Comparison of ENCODE assay signal across 1 cellular context in the genomic region with DNA sequence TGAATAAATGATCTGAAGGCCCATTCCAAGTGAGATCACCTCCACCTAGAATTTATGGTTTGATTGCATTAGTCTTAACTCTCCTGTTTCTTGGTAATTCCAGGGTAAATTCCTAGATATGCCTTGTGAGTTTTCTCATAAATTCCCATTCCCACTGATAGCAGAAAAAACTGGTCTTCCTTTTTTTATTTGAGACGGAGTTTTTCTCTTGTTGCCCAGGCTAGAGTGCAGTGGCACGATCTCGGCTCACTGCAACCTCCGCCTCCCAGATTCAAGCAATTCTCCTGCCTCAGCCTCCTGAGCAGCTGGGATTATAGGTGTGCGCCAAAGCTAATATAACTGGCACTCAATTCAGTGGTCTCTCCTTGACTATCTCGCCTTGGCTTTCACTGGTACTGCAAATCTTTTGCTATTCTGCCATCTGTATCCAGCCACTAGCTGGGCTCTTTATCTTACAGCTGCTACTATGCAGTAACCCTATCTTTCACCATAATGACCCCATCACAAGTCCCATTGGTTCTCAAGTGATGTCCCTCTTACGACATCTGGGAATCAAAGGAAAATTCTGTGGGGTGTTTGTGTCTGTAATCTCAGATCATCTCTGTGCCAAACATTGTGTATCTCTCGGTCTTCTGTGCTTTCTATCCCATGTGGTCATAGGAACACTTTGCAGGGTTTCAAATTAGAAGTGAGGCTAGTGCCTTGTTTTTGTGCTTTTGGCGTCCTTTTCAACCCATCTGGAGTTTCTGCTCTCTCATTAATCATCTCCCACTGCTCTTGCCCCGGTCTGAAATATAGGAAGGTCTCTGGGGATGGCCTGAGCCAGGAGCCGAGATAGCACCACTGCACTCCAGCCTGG.
TF ChIP-seq lines count a peak whose summit lies in the region.

No MANE protein-coding gene starts in this region.

TF ChIP-seq in HEK293, 187 proteins besides CTCF, POLR2A, EP300 and RAD21 (continued from another document):
- TF ChIP-seq, protein P1, sequence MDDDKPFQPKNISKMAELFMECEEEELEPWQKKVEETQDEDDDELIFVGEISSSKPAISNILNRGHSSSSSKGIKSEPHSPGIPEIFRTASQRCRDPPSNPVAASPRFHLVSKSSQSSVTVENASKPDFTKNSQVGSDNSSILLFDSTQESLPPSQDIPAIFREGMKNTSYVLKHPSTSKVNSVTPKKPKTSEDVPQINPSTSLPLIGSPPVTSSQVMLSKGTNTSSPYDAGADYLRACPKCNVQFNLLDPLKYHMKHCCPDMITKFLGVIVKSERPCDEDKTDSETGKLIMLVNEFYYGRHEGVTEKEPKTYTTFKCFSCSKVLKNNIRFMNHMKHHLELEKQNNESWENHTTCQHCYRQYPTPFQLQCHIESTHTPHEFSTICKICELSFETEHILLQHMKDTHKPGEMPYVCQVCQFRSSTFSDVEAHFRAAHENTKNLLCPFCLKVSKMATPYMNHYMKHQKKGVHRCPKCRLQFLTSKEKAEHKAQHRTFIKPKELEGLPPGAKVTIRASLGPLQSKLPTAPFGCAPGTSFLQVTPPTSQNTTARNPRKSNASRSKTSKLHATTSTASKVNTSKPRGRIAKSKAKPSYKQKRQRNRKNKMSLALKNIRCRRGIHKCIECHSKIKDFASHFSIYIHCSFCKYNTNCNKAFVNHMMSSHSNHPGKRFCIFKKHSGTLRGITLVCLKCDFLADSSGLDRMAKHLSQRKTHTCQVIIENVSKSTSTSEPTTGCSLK (tag by site-specific recombination; IDR thresholded peaks at IDR 0.05): no peak
- TF ChIP-seq IKZF3 (tag by site-specific recombination; IDR thresholded peaks at IDR 0.05) (peak; percentile 40; the same call in 1 of the 2 replicates), ZNF670 (tag by site-specific recombination; IDR thresholded peaks at IDR 0.05; ENCODE audit: low read depth) (no peak), PRDM2 (tag by site-specific recombination; IDR thresholded peaks at IDR 0.05; ENCODE audit: borderline replicate concordance) (no peak), SALL2 (tag by site-specific recombination; IDR thresholded peaks at IDR 0.05; ENCODE audit: borderline replicate concordance) (no peak), ZFP41 (tag by site-specific recombination; IDR thresholded peaks at IDR 0.05; ENCODE audit: borderline replicate concordance) (no peak), ZNF324 (tag by site-specific recombination; IDR thresholded peaks at IDR 0.05) (no peak), ZNF610 (tag by site-specific recombination; IDR thresholded peaks at IDR 0.05; ENCODE audit: borderline replicate concordance) (no peak), ZNF350 (tag by site-specific recombination; IDR thresholded peaks at IDR 0.05) (no peak)
